In genomic region chr6:108559097-108559883, GRCh38 we compare ENCODE assay signal across 8 cellular contexts. TPM values are rescaled to one million over a fixed set of nuclear protein-coding genes. Genes with fewer than 3 reads are reported as not detected.
A peak's percentile ranks its signal among the peaks of the same experiment; 100 is the strongest.
DNase-seq lines count a peak whose midpoint lies in the region; ATAC-seq and TF ChIP-seq lines count a peak whose summit lies in the region.

No MANE protein-coding gene starts in this region.

- peaks cover 31% of the 10 kb centered on the region for H4K20me1 ChIP-seq in Loucy (ENCODE audit: insufficient read depth, low read length, poor library complexity, severe bottlenecking)

- H3K4me2 ChIP-seq in Loucy (ENCODE audit: low read depth, low read length, poor library complexity, severe bottlenecking), result peak overlapping the region; percentile 84

- H3K27ac ChIP-seq in foreskin keratinocyte, result peak overlapping the region; percentile 90

- ATAC-seq in GM21619 (IDR thresholded peaks at IDR 0.05; ENCODE audit: unreplicated experiment) (peak; percentile 39), foreskin keratinocyte (peak; percentile 47)

- peaks cover 45% of the 10 kb centered on the region for H3K79me2 ChIP-seq in Loucy (ENCODE audit: insufficient read depth, low read length)

- no peak for TF ChIP-seq CTCF in Loucy (conservative IDR thresholded peaks at IDR 0.05; ENCODE audit: low read length)
- TF ChIP-seq CTCF in foreskin keratinocyte (conservative IDR thresholded peaks at IDR 0.05), result no peak

- H3K9me3 ChIP-seq in Loucy (ENCODE audit: insufficient read depth, low read depth, low read length), result no peaks in the 10 kb centered on the region
- peaks cover 9% of the 10 kb centered on the region for H3K9me3 ChIP-seq in neuron (ENCODE audit: low read length)

- peaks cover 41% of the 10 kb centered on the region for H3K4me1 ChIP-seq in Loucy (ENCODE audit: insufficient read depth, low read length, poor library complexity, severe bottlenecking)
- peaks cover 22% of the 10 kb centered on the region for H3K4me1 ChIP-seq in foreskin keratinocyte
- H3K4me1 ChIP-seq in neuron (ENCODE audit: insufficient read depth, low read length), result peaks cover 16% of the 10 kb centered on the region

- H3K9me2 ChIP-seq in Loucy (replicated peaks; ENCODE audit: low read depth, low read length), result no peaks in the 10 kb centered on the region

- H3K9ac ChIP-seq in Loucy (ENCODE audit: low read depth, low read length, poor library complexity, severe bottlenecking), result peak overlapping the region; percentile 87

- H3K4me3 ChIP-seq in Loucy (ENCODE audit: low read length, poor library complexity, severe bottlenecking), result peak overlapping the region; percentile 95
- peak overlapping the region; percentile 74 for H3K4me3 ChIP-seq in neuron (ENCODE audit: low read length)

- no peaks in the 10 kb centered on the region for H3K36me3 ChIP-seq in Loucy (ENCODE audit: insufficient read depth, low read length)
- H3K36me3 ChIP-seq in neuron (ENCODE audit: insufficient read depth, low read length), result no peaks in the 10 kb centered on the region

- no peaks in the 10 kb centered on the region; the same call in 1 of the 2 replicates for H3F3A ChIP-seq in Loucy (ENCODE audit: low read depth)

- H2AFZ ChIP-seq in Loucy (ENCODE audit: low read length), result peak overlapping the region; percentile 84
- H2AFZ ChIP-seq in neuron (ENCODE audit: low read depth, low read length), result peak overlapping the region; percentile 96

- no peaks in the 10 kb centered on the region for H3K27me3 ChIP-seq in Loucy (ENCODE audit: insufficient read depth, low read length, poor library complexity, severe bottlenecking)
- H3K27me3 ChIP-seq in foreskin keratinocyte, result no peaks in the 10 kb centered on the region
- no peaks in the 10 kb centered on the region for H3K27me3 ChIP-seq in neuron (ENCODE audit: insufficient read depth, low read length)

- DNase-seq in DMS153 (lab: John Stamatoyannopoulos, UW) (peak; percentile 69), SIG-M5 treated with dmso at 0.1 percent for 504 hours (lab: John Stamatoyannopoulos, UW; ENCODE audit: unreplicated experiment) (peak; percentile 85), foreskin keratinocyte (peak in 1 of 2 donors; percentile 76), stromal cell of bone marrow (ENCODE audit: low read depth) (peak; percentile 76)
- peak; percentile 49 to 86 (median 73) for DNase-seq in activated naive CD4-positive, alpha-beta T cell (lab: John Stamatoyannopoulos, UW)

RNA-seq across cellular contexts. Expression of gene FOXO3, which starts 1.4 kb away (rescaled TPM):
- total RNA-seq in foreskin keratinocyte, result 23.3 and 24.0 TPM in 2 replicates
- 4.2 and 5.4 TPM in 2 replicates for polyA plus RNA-seq in foreskin keratinocyte
